In the genomic region with DNA sequence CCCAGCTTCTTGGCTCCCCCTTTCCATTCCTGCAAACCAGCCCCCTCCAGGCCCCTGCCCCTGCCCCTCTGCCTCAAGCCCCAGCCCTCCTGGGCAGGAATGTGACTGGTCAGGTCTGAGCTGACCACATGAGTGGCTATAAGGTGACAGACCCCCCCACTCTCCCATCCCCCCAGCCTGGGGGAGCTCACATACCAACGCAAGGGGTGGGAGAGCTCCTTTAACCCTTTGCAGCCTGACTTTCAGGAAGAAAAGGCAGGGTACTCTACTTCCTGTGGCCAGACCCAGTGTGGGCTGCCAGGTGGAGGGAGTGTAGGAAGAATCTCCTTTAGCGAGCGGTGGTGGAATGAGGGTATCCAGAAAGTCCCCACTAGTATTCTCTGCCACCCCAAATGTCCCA, we compare ENCODE assay signal across 13 cellular contexts. TPM values are rescaled to one million over a fixed set of nuclear protein-coding genes. Genes with fewer than 3 reads are reported as not detected.
DNase-seq lines count a peak whose midpoint lies in the region; ATAC-seq and TF ChIP-seq lines count a peak whose summit lies in the region.
"Had no signal": no experiment of that assay in that cellular context is flagged by ENCODE, and none has a peak within 500 bp of the region (broad histone marks: within the 10 kb centered on the region; RNA-seq: fewer than 3 reads in every experiment).

No MANE protein-coding gene starts in this region.

- H3K36me3 ChIP-seq in H7 (replicated peaks; ENCODE audit: control insufficient read depth, insufficient read depth, low read length) (no peaks in the 10 kb centered on the region), spleen (no peaks in the 10 kb centered on the region)
- H3K36me3 ChIP-seq: HAP-1 had no signal

- H3K27ac ChIP-seq in caudate nucleus (ENCODE audit: low read depth, low read length): peak overlapping the region; percentile 80
- H3K27ac ChIP-seq in layer of hippocampus (ENCODE audit: low read depth, low read length): peak overlapping the region; percentile 78
- peak overlapping the region in 7 of 8 donors; percentile 13 to 96 (median 86) for H3K27ac ChIP-seq in spleen

- no peaks in the 10 kb centered on the region for H3K27me3 ChIP-seq in H7 (ENCODE audit: control insufficient read depth, insufficient read depth, low read length)
- H3K27me3 ChIP-seq in layer of hippocampus (ENCODE audit: control insufficient read depth, insufficient read depth, low read length): no peaks in the 10 kb centered on the region
- H3K27me3 ChIP-seq in spleen (replicated peaks in 1 of 7): peaks cover 0 to 10% (median 0%) of the 10 kb centered on the region in 7 donors

- intact Hi-C loops in spleen (cut with DNase I; ENCODE audit: low total_unique reads): no loop called here

- in situ Hi-C loops in KBM-7 (cut with MboI; ENCODE audit: low pct_unique_long_range_greater_than_20kb, low sequenced_read_pairs): no loop called here

- no peak for TF ChIP-seq POLR2A in spleen (IDR thresholded peaks at IDR 0.05)

- H3K4me1 ChIP-seq in spleen: peaks cover 49 to 100% (median 89%) of the 10 kb centered on the region in 6 donors

- no peak for TF ChIP-seq CTCF in spleen (IDR thresholded peaks at IDR 0.05 in 8 of 11, conservative IDR thresholded peaks at IDR 0.05 in 3 of 11)

- WGBS in spleen, 5 donors: 56 to 65% (median 58%) methylated on average over 3 of the region's 3 CpGs

- H3K4me3 ChIP-seq in H7 (ENCODE audit: insufficient read depth, low read depth, low read length): no peak overlapping the region
- H3K4me3 ChIP-seq in spleen: no peak overlapping the region
- H3K4me3 ChIP-seq: HAP-1 had no signal

- no peaks in the 10 kb centered on the region for H3K9me3 ChIP-seq in spleen
- H3K9me3 ChIP-seq: HAP-1 had no signal

- DNase-seq in H7: peak; percentile 84
- DNase-seq in caudate nucleus (lab: John Stamatoyannopoulos, UW): no peak
- no peak for DNase-seq in spleen
- DNase-seq in NCI-H510A (lab: John Stamatoyannopoulos, UW): no peak
- DNase-seq in medulla oblongata (ENCODE audit: extremely low spot score): no peak
- no peak for DNase-seq in KBM-7
- DNase-seq: foreskin fibroblast; NCI-H1417 treated with DMSO at 0.1 percent for 48 hours; stimulated activated CD4-positive, alpha-beta T cell treated with anti-CD3 and anti-CD28 coated beads, Interleukin-2, amount 100 ng/mL, for 24 hours; stimulated activated naive CD8-positive, alpha-beta T cell treated with anti-CD3 and anti-CD28 coated beads, Interleukin-15, amount 100 ng/mL, for 72 hours had no signal

- ATAC-seq in HG03196 (IDR thresholded peaks at IDR 0.05; ENCODE audit: unreplicated experiment): no peak
- ATAC-seq: stimulated activated naive CD8-positive, alpha-beta T cell treated with anti-CD3 and anti-CD28 coated beads, Interleukin-15, amount 100 ng/mL, for 72 hours had no signal

RNA-seq across cellular contexts. Expression of a gene that starts 33.1 kb away (rescaled TPM):
- 8.8 and 11.2 TPM in 2 replicates for total RNA-seq in H7 (2014; rRNA removed; shearing (Covaris generic))
- 100 to 1,000 TPM in 1 of 7 donors, 10 to 100 TPM in 6; 35.1 to 104 (median 54.6) TPM for total RNA-seq in spleen
- 10 to 100 TPM in 1 of 3 donors, 1 to 10 TPM in 2; 3.2 to 24.2 (median 4.3) TPM for polyA plus RNA-seq in spleen
